In genomic region chr1:116514708-116515525, GRCh38 we compare ENCODE assay signal across 1 cellular context.
TF ChIP-seq lines count a peak whose summit lies in the region.

No MANE protein-coding gene starts in this region.

TF ChIP-seq in GM12878, 131 proteins besides CTCF, POLR2A, EP300 and RAD21 (continued from another document and continues in another):
- TF ChIP-seq, protein P1, sequence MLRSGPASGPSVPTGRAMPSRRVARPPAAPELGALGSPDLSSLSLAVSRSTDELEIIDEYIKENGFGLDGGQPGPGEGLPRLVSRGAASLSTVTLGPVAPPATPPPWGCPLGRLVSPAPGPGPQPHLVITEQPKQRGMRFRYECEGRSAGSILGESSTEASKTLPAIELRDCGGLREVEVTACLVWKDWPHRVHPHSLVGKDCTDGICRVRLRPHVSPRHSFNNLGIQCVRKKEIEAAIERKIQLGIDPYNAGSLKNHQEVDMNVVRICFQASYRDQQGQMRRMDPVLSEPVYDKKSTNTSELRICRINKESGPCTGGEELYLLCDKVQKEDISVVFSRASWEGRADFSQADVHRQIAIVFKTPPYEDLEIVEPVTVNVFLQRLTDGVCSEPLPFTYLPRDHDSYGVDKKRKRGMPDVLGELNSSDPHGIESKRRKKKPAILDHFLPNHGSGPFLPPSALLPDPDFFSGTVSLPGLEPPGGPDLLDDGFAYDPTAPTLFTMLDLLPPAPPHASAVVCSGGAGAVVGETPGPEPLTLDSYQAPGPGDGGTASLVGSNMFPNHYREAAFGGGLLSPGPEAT (IDR thresholded peaks at IDR 0.05; ENCODE audit: low read depth): peak; percentile 90
- TF ChIP-seq, protein P2, sequence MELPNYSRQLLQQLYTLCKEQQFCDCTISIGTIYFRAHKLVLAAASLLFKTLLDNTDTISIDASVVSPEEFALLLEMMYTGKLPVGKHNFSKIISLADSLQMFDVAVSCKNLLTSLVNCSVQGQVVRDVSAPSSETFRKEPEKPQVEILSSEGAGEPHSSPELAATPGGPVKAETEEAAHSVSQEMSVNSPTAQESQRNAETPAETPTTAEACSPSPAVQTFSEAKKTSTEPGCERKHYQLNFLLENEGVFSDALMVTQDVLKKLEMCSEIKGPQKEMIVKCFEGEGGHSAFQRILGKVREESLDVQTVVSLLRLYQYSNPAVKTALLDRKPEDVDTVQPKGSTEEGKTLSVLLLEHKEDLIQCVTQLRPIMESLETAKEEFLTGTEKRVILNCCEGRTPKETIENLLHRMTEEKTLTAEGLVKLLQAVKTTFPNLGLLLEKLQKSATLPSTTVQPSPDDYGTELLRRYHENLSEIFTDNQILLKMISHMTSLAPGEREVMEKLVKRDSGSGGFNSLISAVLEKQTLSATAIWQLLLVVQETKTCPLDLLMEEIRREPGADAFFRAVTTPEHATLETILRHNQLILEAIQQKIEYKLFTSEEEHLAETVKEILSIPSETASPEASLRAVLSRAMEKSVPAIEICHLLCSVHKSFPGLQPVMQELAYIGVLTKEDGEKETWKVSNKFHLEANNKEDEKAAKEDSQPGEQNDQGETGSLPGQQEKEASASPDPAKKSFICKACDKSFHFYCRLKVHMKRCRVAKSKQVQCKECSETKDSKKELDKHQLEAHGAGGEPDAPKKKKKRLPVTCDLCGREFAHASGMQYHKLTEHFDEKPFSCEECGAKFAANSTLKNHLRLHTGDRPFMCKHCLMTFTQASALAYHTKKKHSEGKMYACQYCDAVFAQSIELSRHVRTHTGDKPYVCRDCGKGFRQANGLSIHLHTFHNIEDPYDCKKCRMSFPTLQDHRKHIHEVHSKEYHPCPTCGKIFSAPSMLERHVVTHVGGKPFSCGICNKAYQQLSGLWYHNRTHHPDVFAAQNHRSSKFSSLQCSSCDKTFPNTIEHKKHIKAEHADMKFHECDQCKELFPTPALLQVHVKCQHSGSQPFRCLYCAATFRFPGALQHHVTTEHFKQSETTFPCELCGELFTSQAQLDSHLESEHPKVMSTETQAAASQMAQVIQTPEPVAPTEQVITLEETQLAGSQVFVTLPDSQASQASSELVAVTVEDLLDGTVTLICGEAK (IDR thresholded peaks at IDR 0.05; ENCODE audit: borderline replicate concordance): no peak
- TF ChIP-seq, protein P3, sequence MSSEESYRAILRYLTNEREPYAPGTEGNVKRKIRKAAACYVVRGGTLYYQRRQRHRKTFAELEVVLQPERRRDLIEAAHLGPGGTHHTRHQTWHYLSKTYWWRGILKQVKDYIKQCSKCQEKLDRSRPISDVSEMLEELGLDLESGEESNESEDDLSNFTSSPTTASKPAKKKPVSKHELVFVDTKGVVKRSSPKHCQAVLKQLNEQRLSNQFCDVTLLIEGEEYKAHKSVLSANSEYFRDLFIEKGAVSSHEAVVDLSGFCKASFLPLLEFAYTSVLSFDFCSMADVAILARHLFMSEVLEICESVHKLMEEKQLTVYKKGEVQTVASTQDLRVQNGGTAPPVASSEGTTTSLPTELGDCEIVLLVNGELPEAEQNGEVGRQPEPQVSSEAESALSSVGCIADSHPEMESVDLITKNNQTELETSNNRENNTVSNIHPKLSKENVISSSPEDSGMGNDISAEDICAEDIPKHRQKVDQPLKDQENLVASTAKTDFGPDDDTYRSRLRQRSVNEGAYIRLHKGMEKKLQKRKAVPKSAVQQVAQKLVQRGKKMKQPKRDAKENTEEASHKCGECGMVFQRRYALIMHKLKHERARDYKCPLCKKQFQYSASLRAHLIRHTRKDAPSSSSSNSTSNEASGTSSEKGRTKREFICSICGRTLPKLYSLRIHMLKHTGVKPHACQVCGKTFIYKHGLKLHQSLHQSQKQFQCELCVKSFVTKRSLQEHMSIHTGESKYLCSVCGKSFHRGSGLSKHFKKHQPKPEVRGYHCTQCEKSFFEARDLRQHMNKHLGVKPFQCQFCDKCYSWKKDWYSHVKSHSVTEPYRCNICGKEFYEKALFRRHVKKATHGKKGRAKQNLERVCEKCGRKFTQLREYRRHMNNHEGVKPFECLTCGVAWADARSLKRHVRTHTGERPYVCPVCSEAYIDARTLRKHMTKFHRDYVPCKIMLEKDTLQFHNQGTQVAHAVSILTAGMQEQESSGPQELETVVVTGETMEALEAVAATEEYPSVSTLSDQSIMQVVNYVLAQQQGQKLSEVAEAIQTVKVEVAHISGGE (CRISPR knock-in tag; IDR thresholded peaks at IDR 0.05): no peak
- peak; percentile 52 for TF ChIP-seq MEF2B (IDR thresholded peaks at IDR 0.05; ENCODE audit: partially characterized antibody, poor library complexity, severe bottlenecking)
- no peak for TF ChIP-seq CHD4 (IDR thresholded peaks at IDR 0.05)
- no peak for TF ChIP-seq KLF5 (IDR thresholded peaks at IDR 0.05; ENCODE audit: partially characterized antibody)
- TF ChIP-seq CEBPB (IDR thresholded peaks at IDR 0.05; ENCODE audit: borderline replicate concordance in 1 of 2, low read depth in 2 of 2, low read length in 2 of 2): 0 out of 4 replicates have a peak, but pooled peaks of 1 of the 2 experiments have one; percentile 48
- TF ChIP-seq CBX5 (IDR thresholded peaks at IDR 0.05; ENCODE audit: low read depth): no peak; the same call in 1 of the 2 replicates
- TF ChIP-seq ATF7 (IDR thresholded peaks at IDR 0.05; ENCODE audit: low read depth): peak; percentile 65; the same call in 1 of the 2 replicates
- TF ChIP-seq, protein P4, sequence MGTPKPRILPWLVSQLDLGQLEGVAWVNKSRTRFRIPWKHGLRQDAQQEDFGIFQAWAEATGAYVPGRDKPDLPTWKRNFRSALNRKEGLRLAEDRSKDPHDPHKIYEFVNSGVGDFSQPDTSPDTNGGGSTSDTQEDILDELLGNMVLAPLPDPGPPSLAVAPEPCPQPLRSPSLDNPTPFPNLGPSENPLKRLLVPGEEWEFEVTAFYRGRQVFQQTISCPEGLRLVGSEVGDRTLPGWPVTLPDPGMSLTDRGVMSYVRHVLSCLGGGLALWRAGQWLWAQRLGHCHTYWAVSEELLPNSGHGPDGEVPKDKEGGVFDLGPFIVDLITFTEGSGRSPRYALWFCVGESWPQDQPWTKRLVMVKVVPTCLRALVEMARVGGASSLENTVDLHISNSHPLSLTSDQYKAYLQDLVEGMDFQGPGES (IDR thresholded peaks at IDR 0.05): no peak
- peak; percentile 97 to 99 for TF ChIP-seq IKZF2 (IDR thresholded peaks at IDR 0.05)
- TF ChIP-seq TBL1XR1 (IDR thresholded peaks at IDR 0.05; ENCODE audit: low read depth, low read length): no peak
- TF ChIP-seq JUND (IDR thresholded peaks at IDR 0.05; ENCODE audit: low read depth, low read length): no peak
- TF ChIP-seq, protein P5, sequence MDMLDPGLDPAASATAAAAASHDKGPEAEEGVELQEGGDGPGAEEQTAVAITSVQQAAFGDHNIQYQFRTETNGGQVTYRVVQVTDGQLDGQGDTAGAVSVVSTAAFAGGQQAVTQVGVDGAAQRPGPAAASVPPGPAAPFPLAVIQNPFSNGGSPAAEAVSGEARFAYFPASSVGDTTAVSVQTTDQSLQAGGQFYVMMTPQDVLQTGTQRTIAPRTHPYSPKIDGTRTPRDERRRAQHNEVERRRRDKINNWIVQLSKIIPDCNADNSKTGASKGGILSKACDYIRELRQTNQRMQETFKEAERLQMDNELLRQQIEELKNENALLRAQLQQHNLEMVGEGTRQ (IDR thresholded peaks at IDR 0.05; ENCODE audit: borderline replicate concordance, low read depth, low read length): no peak
- TF ChIP-seq SREBF2 (IDR thresholded peaks at IDR 0.05; ENCODE audit: low read length): no peak
- TF ChIP-seq, protein P6, sequence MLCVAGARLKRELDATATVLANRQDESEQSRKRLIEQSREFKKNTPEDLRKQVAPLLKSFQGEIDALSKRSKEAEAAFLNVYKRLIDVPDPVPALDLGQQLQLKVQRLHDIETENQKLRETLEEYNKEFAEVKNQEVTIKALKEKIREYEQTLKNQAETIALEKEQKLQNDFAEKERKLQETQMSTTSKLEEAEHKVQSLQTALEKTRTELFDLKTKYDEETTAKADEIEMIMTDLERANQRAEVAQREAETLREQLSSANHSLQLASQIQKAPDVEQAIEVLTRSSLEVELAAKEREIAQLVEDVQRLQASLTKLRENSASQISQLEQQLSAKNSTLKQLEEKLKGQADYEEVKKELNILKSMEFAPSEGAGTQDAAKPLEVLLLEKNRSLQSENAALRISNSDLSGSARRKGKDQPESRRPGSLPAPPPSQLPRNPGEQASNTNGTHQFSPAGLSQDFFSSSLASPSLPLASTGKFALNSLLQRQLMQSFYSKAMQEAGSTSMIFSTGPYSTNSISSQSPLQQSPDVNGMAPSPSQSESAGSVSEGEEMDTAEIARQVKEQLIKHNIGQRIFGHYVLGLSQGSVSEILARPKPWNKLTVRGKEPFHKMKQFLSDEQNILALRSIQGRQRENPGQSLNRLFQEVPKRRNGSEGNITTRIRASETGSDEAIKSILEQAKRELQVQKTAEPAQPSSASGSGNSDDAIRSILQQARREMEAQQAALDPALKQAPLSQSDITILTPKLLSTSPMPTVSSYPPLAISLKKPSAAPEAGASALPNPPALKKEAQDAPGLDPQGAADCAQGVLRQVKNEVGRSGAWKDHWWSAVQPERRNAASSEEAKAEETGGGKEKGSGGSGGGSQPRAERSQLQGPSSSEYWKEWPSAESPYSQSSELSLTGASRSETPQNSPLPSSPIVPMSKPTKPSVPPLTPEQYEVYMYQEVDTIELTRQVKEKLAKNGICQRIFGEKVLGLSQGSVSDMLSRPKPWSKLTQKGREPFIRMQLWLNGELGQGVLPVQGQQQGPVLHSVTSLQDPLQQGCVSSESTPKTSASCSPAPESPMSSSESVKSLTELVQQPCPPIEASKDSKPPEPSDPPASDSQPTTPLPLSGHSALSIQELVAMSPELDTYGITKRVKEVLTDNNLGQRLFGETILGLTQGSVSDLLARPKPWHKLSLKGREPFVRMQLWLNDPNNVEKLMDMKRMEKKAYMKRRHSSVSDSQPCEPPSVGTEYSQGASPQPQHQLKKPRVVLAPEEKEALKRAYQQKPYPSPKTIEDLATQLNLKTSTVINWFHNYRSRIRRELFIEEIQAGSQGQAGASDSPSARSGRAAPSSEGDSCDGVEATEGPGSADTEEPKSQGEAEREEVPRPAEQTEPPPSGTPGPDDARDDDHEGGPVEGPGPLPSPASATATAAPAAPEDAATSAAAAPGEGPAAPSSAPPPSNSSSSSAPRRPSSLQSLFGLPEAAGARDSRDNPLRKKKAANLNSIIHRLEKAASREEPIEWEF (IDR thresholded peaks at IDR 0.05; ENCODE audit: insufficient replicate concordance, low read depth, low read length): peak; percentile 24
- no peak for TF ChIP-seq CHD1 (IDR thresholded peaks at IDR 0.05; ENCODE audit: low read depth, low read length)
- TF ChIP-seq SMAD5 (IDR thresholded peaks at IDR 0.05; ENCODE audit: low read depth): no peak
- TF ChIP-seq, protein P7, sequence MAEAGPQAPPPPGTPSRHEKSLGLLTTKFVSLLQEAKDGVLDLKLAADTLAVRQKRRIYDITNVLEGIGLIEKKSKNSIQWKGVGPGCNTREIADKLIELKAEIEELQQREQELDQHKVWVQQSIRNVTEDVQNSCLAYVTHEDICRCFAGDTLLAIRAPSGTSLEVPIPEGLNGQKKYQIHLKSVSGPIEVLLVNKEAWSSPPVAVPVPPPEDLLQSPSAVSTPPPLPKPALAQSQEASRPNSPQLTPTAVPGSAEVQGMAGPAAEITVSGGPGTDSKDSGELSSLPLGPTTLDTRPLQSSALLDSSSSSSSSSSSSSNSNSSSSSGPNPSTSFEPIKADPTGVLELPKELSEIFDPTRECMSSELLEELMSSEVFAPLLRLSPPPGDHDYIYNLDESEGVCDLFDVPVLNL (IDR thresholded peaks at IDR 0.05; ENCODE audit: low read depth, low read length): no peak
- no peak; the same call in 1 of the 2 replicates for TF ChIP-seq NKRF (conservative IDR thresholded peaks at IDR 0.05)
- no peak for TF ChIP-seq BRCA1 (IDR thresholded peaks at IDR 0.05; ENCODE audit: low read depth, low read length)
- TF ChIP-seq RCOR1 (conservative IDR thresholded peaks at IDR 0.05; ENCODE audit: low read depth, low read length): no peak
- no peak for TF ChIP-seq NR2C2 (IDR thresholded peaks at IDR 0.05; ENCODE audit: borderline replicate concordance, control insufficient read depth, insufficient read length, low read depth)
- peak; percentile 43; the same call in 1 of the 2 replicates for TF ChIP-seq ZNF24 (IDR thresholded peaks at IDR 0.05)
- peak; percentile 10; the same call in 1 of the 2 replicates for TF ChIP-seq PAX5 (IDR thresholded peaks at IDR 0.05; ENCODE audit: borderline replicate concordance, low read depth, low read length)
- no peak for TF ChIP-seq HCFC1 (IDR thresholded peaks at IDR 0.05; ENCODE audit: low read length)
- TF ChIP-seq RB1 (IDR thresholded peaks at IDR 0.05; ENCODE audit: borderline replicate concordance): no peak
- no peak for TF ChIP-seq POU2F2 (IDR thresholded peaks at IDR 0.05; ENCODE audit: borderline replicate concordance, low read depth, low read length)
- TF ChIP-seq SIN3A (IDR thresholded peaks at IDR 0.05; ENCODE audit: low read depth, low read length): no peak
- TF ChIP-seq SPI1 (IDR thresholded peaks at IDR 0.05; ENCODE audit: borderline replicate concordance, insufficient read depth, low read depth, low read length): peak; percentile 45
- TF ChIP-seq HDAC2 (IDR thresholded peaks at IDR 0.05): no peak
- TF ChIP-seq TCF12 (IDR thresholded peaks at IDR 0.05; ENCODE audit: low read depth, low read length): no peak
- TF ChIP-seq STAT3 (IDR thresholded peaks at IDR 0.05; ENCODE audit: low read depth, low read length): peak; percentile 93; the same call in 1 of the 2 replicates
- 0 out of 2 replicates have a peak, but pooled peaks have one; percentile 22 for TF ChIP-seq IRF4 (IDR thresholded peaks at IDR 0.05; ENCODE audit: low read depth, low read length)
- TF ChIP-seq ATF2 (IDR thresholded peaks at IDR 0.05; ENCODE audit: low read length): peak; percentile 76
